1 cellular context compared by ENCODE assay signal in the genomic region with DNA sequence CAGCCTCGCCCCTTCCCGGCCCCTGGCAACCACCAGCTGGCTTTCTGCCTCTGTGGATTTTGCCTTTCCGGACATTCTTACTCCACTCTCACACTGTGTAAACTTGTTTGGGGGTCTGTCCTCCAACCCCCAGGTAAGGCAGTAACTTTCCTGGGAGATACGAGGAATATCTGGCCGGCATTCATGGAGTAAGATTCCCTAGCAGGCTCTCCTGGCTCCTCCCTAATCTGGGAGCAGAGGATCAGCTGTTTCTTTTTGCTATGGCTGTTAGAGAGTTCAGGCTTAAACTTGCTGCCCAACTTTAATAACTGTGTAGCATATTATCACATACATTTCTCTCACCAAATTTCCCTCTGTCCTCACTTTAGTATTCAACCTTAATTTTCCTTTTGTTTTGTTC.
TF ChIP-seq lines count a peak whose summit lies in the region.

No MANE protein-coding gene starts in this region.

TF ChIP-seq in SK-N-SH treated with all-trans-retinoic acid at 6 μM for 48 hours, 23 proteins besides CTCF, POLR2A, EP300 and RAD21 (continued from another document):
- TF ChIP-seq CSRNP3 (CRISPR knock-in tag; IDR thresholded peaks at IDR 0.05): no peak
- no peak for TF ChIP-seq ZNF565 (CRISPR knock-in tag; conservative IDR thresholded peaks at IDR 0.05; ENCODE audit: low read depth)
- no peak for TF ChIP-seq BACH2 (CRISPR knock-in tag; IDR thresholded peaks at IDR 0.05; ENCODE audit: borderline replicate concordance)
